Comparison of ENCODE assay signal across 8 cellular contexts in genomic region chrX:19743386-19743785, GRCh38.
DNase-seq lines count a peak whose midpoint lies in the region; ATAC-seq and TF ChIP-seq lines count a peak whose summit lies in the region.

No MANE protein-coding gene starts in this region.

- peaks cover 36% of the 10 kb centered on the region for H3K4me1 Mint-ChIP-seq in memory B cell

- no peak overlapping the region for H3K27ac ChIP-seq in suprapubic skin

- no peak for DNase-seq in memory B cell (ENCODE audit: low spot score in 2 of 2)
- DNase-seq in suprapubic skin (ENCODE audit: low spot score in 2 of 2): no peak
- no peak for DNase-seq in NCI-H1048 (lab: John Stamatoyannopoulos, UW)
- DNase-seq in left ventricle myocardium superior: no peak
- no peak for DNase-seq in effector CD4-positive, alpha-beta T cell

- peak overlapping the region; percentile 92 for H3K27ac Mint-ChIP-seq in memory B cell

- peaks cover 9% of the 10 kb centered on the region for H3K36me3 Mint-ChIP-seq in memory B cell

- H3K4me1 ChIP-seq in suprapubic skin: no peaks in the 10 kb centered on the region

- 65% methylated on average over 4 of the region's 4 CpGs for WGBS in suprapubic skin

- peak; percentile 37 for ATAC-seq in GM18858 (IDR thresholded peaks at IDR 0.05; ENCODE audit: unreplicated experiment)
- peak; percentile 59 for ATAC-seq in GM21528 (IDR thresholded peaks at IDR 0.05; ENCODE audit: low FRiP score, unreplicated experiment)
- peak; percentile 51 for ATAC-seq in HG03460 (IDR thresholded peaks at IDR 0.05; ENCODE audit: unreplicated experiment)
- no peak for ATAC-seq in memory B cell (ENCODE audit: low read depth)
- ATAC-seq in left ventricle myocardium superior: no peak

- H3K27me3 Mint-ChIP-seq in memory B cell: no peaks in the 10 kb centered on the region

- no peaks in the 10 kb centered on the region for H3K27me3 ChIP-seq in suprapubic skin

- no peak for TF ChIP-seq CTCF in suprapubic skin (IDR thresholded peaks at IDR 0.05)

- H3K9me3 Mint-ChIP-seq in memory B cell: no peaks in the 10 kb centered on the region

- H3K4me3 Mint-ChIP-seq in memory B cell: peak overlapping the region; percentile 64

- intact Hi-C loops in left ventricle myocardium superior (cut with micrococcal nuclease): loop anchor here (10.0 kb wide), 1 partner anchor 141 kb away; the partner anchor contains the start of gene SH3KBP1

- TF ChIP-seq POLR2A in suprapubic skin (IDR thresholded peaks at IDR 0.05): no peak

- no peaks in the 10 kb centered on the region for H3K9me3 ChIP-seq in suprapubic skin

- H3K4me3 ChIP-seq in suprapubic skin: no peak overlapping the region

- H3K36me3 ChIP-seq in suprapubic skin: no peaks in the 10 kb centered on the region

- TF ChIP-seq EP300 in suprapubic skin (IDR thresholded peaks at IDR 0.05): no peak

Comparison
In these comparisons a context has a peak if more than half of its experiments do, and no peak if none do; other contexts are left out.
1. ATAC-seq: peak in GM18858 (single experiment), GM21528 (single experiment) and HG03460 (single experiment); none in memory B cell (single experiment) and left ventricle myocardium superior (single experiment).